16 cellular contexts compared by ENCODE assay signal in the genomic region with DNA sequence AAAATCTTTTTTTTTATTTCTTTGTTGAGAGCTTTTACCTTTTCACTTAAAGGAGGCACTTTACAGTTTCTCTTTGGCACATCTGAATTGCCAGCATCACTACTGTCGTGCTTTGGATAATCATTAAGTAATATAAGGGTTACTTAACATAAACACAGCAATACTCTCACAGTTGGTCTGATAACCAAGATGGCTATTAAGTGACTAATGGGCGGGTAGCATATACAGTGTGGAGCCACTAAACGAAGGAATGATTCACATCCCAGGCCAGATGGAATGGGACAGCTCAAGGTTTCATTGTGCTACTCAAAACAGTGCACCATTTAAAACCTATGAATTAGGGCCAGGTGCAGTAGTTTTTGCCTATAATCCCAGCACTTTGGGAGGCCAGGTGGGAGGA. TPM values are rescaled to one million over a fixed set of nuclear protein-coding genes. Genes with fewer than 3 reads are reported as not detected.
DNase-seq lines count a peak whose midpoint lies in the region; TF ChIP-seq lines count a peak whose summit lies in the region.
"Had no signal": no experiment of that assay in that cellular context is flagged by ENCODE, and none has a peak within 500 bp of the region (broad histone marks: within the 10 kb centered on the region; RNA-seq: fewer than 3 reads in every experiment).

No MANE protein-coding gene starts in this region.

- H3K27me3 ChIP-seq in AG04450 (ENCODE audit: control insufficient read depth, insufficient read depth, low read length) (no peaks in the 10 kb centered on the region), H7 (ENCODE audit: control insufficient read depth, insufficient read depth, low read length) (no peaks in the 10 kb centered on the region)
- H3K27me3 ChIP-seq: BLaER1 had no signal

- no peak overlapping the region for H3K27ac ChIP-seq in AG04450 (ENCODE audit: low read depth, low read length)
- H3K27ac ChIP-seq: 22Rv1, BLaER1 had no signal

- H3K4me3 ChIP-seq in AG04450 (ENCODE audit: low read depth, low read length) (no peak overlapping the region), choroid plexus epithelial cell (ENCODE audit: low read depth, low read length) (no peak overlapping the region), H7 (ENCODE audit: insufficient read depth, low read depth, low read length) (no peak overlapping the region)
- H3K4me3 ChIP-seq: BLaER1, HAP-1 had no signal

- no peak overlapping the region for H3K27ac Mint-ChIP-seq in activated CD4-positive, alpha-beta T cell treated with anti-CD3 and anti-CD28 coated beads, Interleukin-2, amount 10 ng/mL, durations not matched to agents 7 days and 5 days
- H3K27ac Mint-ChIP-seq: CD8-positive, alpha-beta memory T cell had no signal

- H3K27me3 Mint-ChIP-seq in activated CD4-positive, alpha-beta T cell treated with anti-CD3 and anti-CD28 coated beads, Interleukin-2, amount 10 ng/mL, durations not matched to agents 7 days and 5 days: no peaks in the 10 kb centered on the region
- H3K27me3 Mint-ChIP-seq: CD8-positive, alpha-beta memory T cell had no signal

- H3K4me1 Mint-ChIP-seq in activated CD4-positive, alpha-beta T cell treated with anti-CD3 and anti-CD28 coated beads, Interleukin-2, amount 10 ng/mL, durations not matched to agents 7 days and 5 days: no peaks in the 10 kb centered on the region

- TF ChIP-seq CTCF in AG04450 (IDR thresholded peaks at IDR 0.05; ENCODE audit: low read depth, low read length): no peak
- no peak for TF ChIP-seq CTCF in choroid plexus epithelial cell (conservative IDR thresholded peaks at IDR 0.05; ENCODE audit: low read depth, low read length)

- peak; percentile 23 for DNase-seq in AG04450 (ENCODE audit: low read depth, low spot score)
- DNase-seq in HCEC 1CT: peak; percentile 58
- DNase-seq in choroid plexus epithelial cell (ENCODE audit: low read depth): peak; percentile 7
- peak; percentile 59 for DNase-seq in iris pigment epithelial cell (ENCODE audit: low read depth)
- no peak for DNase-seq in activated gamma-delta T cell treated with Interleukin-2 at 50 U/mL for 16 hours
- no peak for DNase-seq in H7
- DNase-seq in activated CD4-positive, alpha-beta T cell treated with anti-CD3 and anti-CD28 coated beads, Interleukin-2, amount 10 ng/mL, durations not matched to agents 7 days and 5 days: no peak
- no peak for DNase-seq in DMS153 (lab: John Stamatoyannopoulos, UW)
- DNase-seq: AML-193; Caco-2; CD8-positive, alpha-beta memory T cell; DMS53; GOT3 had no signal

- no peaks in the 10 kb centered on the region for H3K9me3 Mint-ChIP-seq in activated CD4-positive, alpha-beta T cell treated with anti-CD3 and anti-CD28 coated beads, Interleukin-2, amount 10 ng/mL, durations not matched to agents 7 days and 5 days
- H3K9me3 Mint-ChIP-seq: CD8-positive, alpha-beta memory T cell had no signal

- H3K9me3 ChIP-seq in AG04450 (ENCODE audit: control insufficient read depth, insufficient read depth, low read length): no peaks in the 10 kb centered on the region
- H3K9me3 ChIP-seq: BLaER1, Caco-2, HAP-1 had no signal

- CTCF ChIA-PET in AG04450 (lab: Charles Lee): no interaction called here
- CTCF ChIA-PET in activated CD4-positive, alpha-beta T cell treated with anti-CD3 and anti-CD28 coated beads, Interleukin-2, amount 10 ng/mL, durations not matched to agents 7 days and 5 days (lab: Charles Lee): no interaction called here

- H3K36me3 Mint-ChIP-seq in activated CD4-positive, alpha-beta T cell treated with anti-CD3 and anti-CD28 coated beads, Interleukin-2, amount 10 ng/mL, durations not matched to agents 7 days and 5 days (ENCODE audit: low read depth): peaks cover 39% of the 10 kb centered on the region

- no peak overlapping the region for H3K4me3 Mint-ChIP-seq in activated CD4-positive, alpha-beta T cell treated with anti-CD3 and anti-CD28 coated beads, Interleukin-2, amount 10 ng/mL, durations not matched to agents 7 days and 5 days
- H3K4me3 Mint-ChIP-seq: CD8-positive, alpha-beta memory T cell had no signal

- H3K36me3 ChIP-seq in H7 (replicated peaks; ENCODE audit: control insufficient read depth, insufficient read depth, low read length): peaks cover 18% of the 10 kb centered on the region

- POLR2A ChIA-PET in AG04450 (lab: Yijun Ruan, JAX): no interaction called here
- POLR2A ChIA-PET in activated CD4-positive, alpha-beta T cell treated with anti-CD3 and anti-CD28 coated beads, Interleukin-2, amount 10 ng/mL, durations not matched to agents 7 days and 5 days (lab: Charles Lee): no interaction called here

RNA-seq across cellular contexts. Expression of gene USP37, which starts 28.1 kb away (rescaled TPM):
- polyA plus RNA-seq in AG04450 (2011; rRNA removed): 2.8 and 4.9 TPM in 2 replicates
- 5.7 and 9.9 TPM in 2 replicates for polyA minus RNA-seq in AG04450 (2011; rRNA and poly(A)+ RNA removed)
- 12.4 and 14.5 TPM in 2 replicates for total RNA-seq in H7 (2014; rRNA removed; shearing (Covaris generic))
- total RNA-seq in activated CD4-positive, alpha-beta T cell treated with anti-CD3 and anti-CD28 coated beads, Interleukin-2, amount 10 ng/mL, durations not matched to agents 7 days and 5 days: 10 to 100 TPM; 27.4 to 30.5 TPM

RNA-seq across cellular contexts. Expression of gene CNOT9, which starts 28.6 kb away (rescaled TPM):
- polyA plus RNA-seq in AG04450 (2011; rRNA removed): 60.2 and 77.1 TPM in 2 replicates
- 76.3 and 87.6 TPM in 2 replicates for polyA minus RNA-seq in AG04450 (2011; rRNA and poly(A)+ RNA removed)
- 95.5 and 120 TPM in 2 replicates for total RNA-seq in H7 (2014; rRNA removed; shearing (Covaris generic))
- total RNA-seq in activated CD4-positive, alpha-beta T cell treated with anti-CD3 and anti-CD28 coated beads, Interleukin-2, amount 10 ng/mL, durations not matched to agents 7 days and 5 days: 10 to 100 TPM; 71.0 to 80.9 TPM

Comparison
In these comparisons a context has a peak if more than half of its experiments do, and no peak if none do; other contexts are left out.
1. DNase-seq: peak in AG04450 (single experiment), HCEC 1CT (single experiment), choroid plexus epithelial cell (single experiment) and iris pigment epithelial cell (single experiment); none in activated gamma-delta T cell treated with Interleukin-2 at 50 U/mL for 16 hours (single experiment), H7 (single experiment), activated CD4-positive, alpha-beta T cell treated with anti-CD3 and anti-CD28 coated beads, Interleukin-2, amount 10 ng/mL, durations not matched to agents 7 days and 5 days (single experiment) and DMS153 (single experiment).